In genomic region chr17:45294506-45294905, GRCh38 we compare ENCODE assay signal across 10 cellular contexts. TPM values are rescaled to one million over a fixed set of nuclear protein-coding genes. Genes with fewer than 3 reads are reported as not detected.
DNase-seq lines count a peak whose midpoint lies in the region; ATAC-seq and TF ChIP-seq lines count a peak whose summit lies in the region.
"Had no signal": no experiment of that assay in that cellular context is flagged by ENCODE, and none has a peak within 500 bp of the region (broad histone marks: within the 10 kb centered on the region; RNA-seq: fewer than 3 reads in every experiment).

No MANE protein-coding gene starts in this region.

- 0 to 28% methylated on average over 1 to 3 of the region's 3 CpGs for WGBS in esophagus squamous epithelium, 2 donors

- DNase-seq in Panc1 (ENCODE audit: low read depth, low spot score): no peak
- no peak for DNase-seq in esophagus squamous epithelium (lab: John Stamatoyannopoulos, UW)
- DNase-seq in neural progenitor cell (ENCODE audit: low spot score): no peak
- no peak for DNase-seq in effector memory CD8-positive, alpha-beta T cell
- DNase-seq: activated naive CD4-positive, alpha-beta T cell treated with anti-CD3 and anti-CD28 coated beads, Interleukin-2, amount 50 U/mL, for 16 hours; occipital lobe had no signal

- H3K9me3 Mint-ChIP-seq in neural progenitor cell: no peaks in the 10 kb centered on the region
- no peaks in the 10 kb centered on the region for H3K9me3 Mint-ChIP-seq in effector memory CD8-positive, alpha-beta T cell

- TF ChIP-seq POLR2A in esophagus squamous epithelium (IDR thresholded peaks at IDR 0.05): no peak

- peak overlapping the region; percentile 75 to 97 (median 92) for H3K4me2 ChIP-seq in BLaER1 treated with 17β-estradiol and CSF1 and Interleukin-3, amounts not matched to agents 10 nM and 100 nM
- H3K4me2 ChIP-seq in parathyroid adenoma (ENCODE audit: low read length): peak overlapping the region; percentile 46
- H3K4me2 ChIP-seq in neural progenitor cell: no peak overlapping the region

- peak overlapping the region in 2 of 11 experiments; percentile 2 to 59; a peak in 3 of 22 replicates for H3K9ac ChIP-seq in BLaER1 treated with 17β-estradiol and CSF1 and Interleukin-3, amounts not matched to agents 10 nM and 100 nM
- H3K9ac ChIP-seq in parathyroid adenoma (no peak overlapping the region), neural progenitor cell (no peak overlapping the region)

- no peaks in the 10 kb centered on the region for H3F3A ChIP-seq in neural progenitor cell (ENCODE audit: low read depth)

- no peaks in the 10 kb centered on the region for H3K27me3 ChIP-seq in BLaER1 treated with 17β-estradiol and CSF1 and Interleukin-3, amounts not matched to agents 10 nM and 100 nM
- no peaks in the 10 kb centered on the region for H3K27me3 ChIP-seq in Panc1 (ENCODE audit: control insufficient read depth, insufficient read depth, low read length)
- H3K27me3 ChIP-seq in esophagus squamous epithelium: no peaks in the 10 kb centered on the region
- H3K27me3 ChIP-seq in parathyroid adenoma (ENCODE audit: control insufficient read depth, insufficient read depth, low read length): no peaks in the 10 kb centered on the region
- H3K27me3 ChIP-seq in neural progenitor cell: no peaks in the 10 kb centered on the region

- peak overlapping the region in 8 of 11 experiments; percentile 47 to 90 (median 80); a peak in 14 of 22 replicates for H3K27ac ChIP-seq in BLaER1 treated with 17β-estradiol and CSF1 and Interleukin-3, amounts not matched to agents 10 nM and 100 nM
- H3K27ac ChIP-seq in Panc1 (ENCODE audit: low read length) (peak overlapping the region; percentile 93), esophagus squamous epithelium (peak overlapping the region; percentile 57 to 85 (median 80)), parathyroid adenoma (peak overlapping the region; percentile 72), neural progenitor cell (no peak overlapping the region)

- H3K9me3 ChIP-seq in BLaER1 treated with 17β-estradiol and CSF1 and Interleukin-3, amounts not matched to agents 10 nM and 100 nM (replicated peaks in 1 of 11): no peaks in the 10 kb centered on the region
- H3K9me3 ChIP-seq in Panc1 (ENCODE audit: control insufficient read depth, insufficient read depth, low read depth, low read length): no peaks in the 10 kb centered on the region
- no peaks in the 10 kb centered on the region for H3K9me3 ChIP-seq in esophagus squamous epithelium
- no peaks in the 10 kb centered on the region for H3K9me3 ChIP-seq in parathyroid adenoma (ENCODE audit: control insufficient read depth, low read length)
- no peaks in the 10 kb centered on the region for H3K9me3 ChIP-seq in neural progenitor cell (ENCODE audit: low read depth)

- CTCF ChIA-PET in Panc1 (lab: Charles Lee): no interaction called here

- H3K4me3 ChIP-seq in BLaER1 treated with 17β-estradiol and CSF1 and Interleukin-3, amounts not matched to agents 10 nM and 100 nM: no peak overlapping the region
- H3K4me3 ChIP-seq in Panc1 (ENCODE audit: low read depth in 2 of 2, low read length in 2 of 2): no peak overlapping the region
- H3K4me3 ChIP-seq in esophagus squamous epithelium: no peak overlapping the region
- H3K4me3 ChIP-seq in parathyroid adenoma (ENCODE audit: low read depth, low read length): no peak overlapping the region
- H3K4me3 ChIP-seq in neural progenitor cell: no peak overlapping the region

- no peaks in the 10 kb centered on the region for H3K27me3 Mint-ChIP-seq in neural progenitor cell (ENCODE audit: insufficient read depth, low read depth)
- no peaks in the 10 kb centered on the region for H3K27me3 Mint-ChIP-seq in effector memory CD8-positive, alpha-beta T cell

- peaks cover 0 to 87% (median 66%) of the 10 kb centered on the region in 11 experiments; a peak in 18 of 22 replicates for H4K20me1 ChIP-seq in BLaER1 treated with 17β-estradiol and CSF1 and Interleukin-3, amounts not matched to agents 10 nM and 100 nM
- peaks cover 28% of the 10 kb centered on the region for H4K20me1 ChIP-seq in neural progenitor cell (ENCODE audit: low read depth)

- TF ChIP-seq CTCF in Panc1 (IDR thresholded peaks at IDR 0.05) (no peak), esophagus squamous epithelium (IDR thresholded peaks at IDR 0.05) (peak in 1 of 6 experiments; percentile 4), parathyroid adenoma (IDR thresholded peaks at IDR 0.05) (no peak), neural progenitor cell (IDR thresholded peaks at IDR 0.05) (no peak)

- POLR2A ChIA-PET in Panc1 (lab: Charles Lee): no interaction called here

- H3K4me1 ChIP-seq in BLaER1 treated with 17β-estradiol and CSF1 and Interleukin-3, amounts not matched to agents 10 nM and 100 nM: peaks cover 98 to 100% (median 99%) of the 10 kb centered on the region in 10 experiments
- peaks cover 97% of the 10 kb centered on the region for H3K4me1 ChIP-seq in Panc1 (ENCODE audit: control insufficient read depth, insufficient read depth, low read length)
- H3K4me1 ChIP-seq in esophagus squamous epithelium: peaks cover 83 to 100% (median 95%) of the 10 kb centered on the region in 3 donors
- peaks cover 52% of the 10 kb centered on the region for H3K4me1 ChIP-seq in parathyroid adenoma
- no peaks in the 10 kb centered on the region for H3K4me1 ChIP-seq in neural progenitor cell

- intact Hi-C loops in Panc1 (cut with micrococcal nuclease; ENCODE audit: unreplicated experiment): no loop called here
- intact Hi-C loops in esophagus squamous epithelium (cut with DNase I): no loop called here

- peaks cover 35% of the 10 kb centered on the region for H3K4me1 Mint-ChIP-seq in neural progenitor cell
- peaks cover 62 to 79% of the 10 kb centered on the region in 2 donors for H3K4me1 Mint-ChIP-seq in effector memory CD8-positive, alpha-beta T cell (ENCODE audit: low read depth in 2 of 2)

- H3K79me2 ChIP-seq in parathyroid adenoma (peaks cover 24% of the 10 kb centered on the region), neural progenitor cell (ENCODE audit: low read depth) (peaks cover 13% of the 10 kb centered on the region)

- H3K27ac Mint-ChIP-seq in neural progenitor cell: no peak overlapping the region
- H3K27ac Mint-ChIP-seq in effector memory CD8-positive, alpha-beta T cell: peak overlapping the region in 1 of 2 donors; percentile 93

- H3K36me3 ChIP-seq in BLaER1 treated with 17β-estradiol and CSF1 and Interleukin-3, amounts not matched to agents 10 nM and 100 nM: peaks cover 0 to 45% (median 19%) of the 10 kb centered on the region in 11 experiments; a peak in 14 of 22 replicates
- H3K36me3 ChIP-seq in Panc1 (ENCODE audit: control insufficient read depth, insufficient read depth, low read length): peaks cover 4% of the 10 kb centered on the region
- H3K36me3 ChIP-seq in esophagus squamous epithelium: peaks cover 5 to 12% (median 10%) of the 10 kb centered on the region in 3 donors
- no peaks in the 10 kb centered on the region for H3K36me3 ChIP-seq in parathyroid adenoma (ENCODE audit: control insufficient read depth, insufficient read depth, low read length)
- H3K36me3 ChIP-seq in neural progenitor cell: no peaks in the 10 kb centered on the region

- TSS peak; percentile 5 for BruUV-seq in Panc1 (replicated peaks; lab: Mats Ljungman, UMichigan)

- in situ Hi-C loops in Panc1 (cut with HindIII; ENCODE audit: low pct_unique_long_range_greater_than_20kb, low sequenced_read_pairs): no loop called here

- ATAC-seq in Panc1 (no peak), HG02884 (IDR thresholded peaks at IDR 0.05; ENCODE audit: unreplicated experiment) (no peak), HG03378 (IDR thresholded peaks at IDR 0.05; ENCODE audit: unreplicated experiment) (no peak)
- no peak for ATAC-seq in effector memory CD8-positive, alpha-beta T cell (replicated peaks)

- H3K4me3 Mint-ChIP-seq in neural progenitor cell: no peak overlapping the region
- no peak overlapping the region for H3K4me3 Mint-ChIP-seq in effector memory CD8-positive, alpha-beta T cell

- H3K36me3 Mint-ChIP-seq in neural progenitor cell: peaks cover 7% of the 10 kb centered on the region
- H3K36me3 Mint-ChIP-seq in effector memory CD8-positive, alpha-beta T cell (ENCODE audit: insufficient read depth): peaks cover 13% of the 10 kb centered on the region

- no peak overlapping the region for H2AFZ ChIP-seq in parathyroid adenoma
- H2AFZ ChIP-seq in neural progenitor cell (replicated peaks): no peak overlapping the region

RNA-seq across cellular contexts. Expression of gene MAP3K14, which starts 22.3 kb away (rescaled TPM):
- total RNA-seq in Panc1 (2021; ENCODE audit: unreplicated experiment): 80.8 TPM
- 60.3 TPM for polyA plus RNA-seq in Panc1 (2012; ENCODE audit: insufficient read length)
- 10 to 100 TPM in 1 of 4 donors, 1 to 10 TPM in 3; 3.7 to 14.7 (median 6.7) TPM for total RNA-seq in esophagus squamous epithelium
- total RNA-seq in neural progenitor cell (ENCODE audit: low replicate concordance): 0.34 and 2.7 TPM in 2 replicates

RNA-seq across cellular contexts. Expression of gene SPATA32, which starts 32.6 kb away (rescaled TPM):
- total RNA-seq in Panc1 (2021; ENCODE audit: unreplicated experiment): 0.26 TPM
- 0.17 TPM for polyA plus RNA-seq in Panc1 (2012; ENCODE audit: insufficient read length)
- total RNA-seq in esophagus squamous epithelium: not detected
- total RNA-seq in neural progenitor cell (ENCODE audit: low replicate concordance): not detected in 2 replicates
- total RNA-seq: occipital lobe had no signal
